ENCODE assay signal across 2 cellular contexts in the genomic region with DNA sequence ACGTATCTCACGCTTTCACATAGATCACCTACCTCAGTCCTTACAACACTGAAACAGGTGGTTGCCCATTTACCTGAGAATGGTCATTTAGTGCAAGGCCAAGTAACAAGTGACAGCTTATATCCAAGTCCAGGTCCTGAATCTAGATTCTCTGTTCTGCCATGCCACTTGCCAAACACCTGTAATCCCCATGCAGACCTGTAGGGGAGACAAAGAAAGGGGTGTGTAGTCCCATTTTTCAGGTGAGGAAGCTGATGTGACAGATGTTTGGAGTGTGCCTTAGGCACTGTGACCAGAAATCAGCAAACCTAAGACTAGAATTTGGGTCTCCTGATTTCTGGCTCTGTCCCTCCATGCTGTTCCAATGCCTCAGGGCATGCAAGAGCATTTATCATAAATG.
TF ChIP-seq lines count a peak whose summit lies in the region.

No MANE protein-coding gene starts in this region.

TF ChIP-seq in SK-N-SH, 30 proteins besides CTCF, POLR2A, EP300 and RAD21:
- TF ChIP-seq, protein P1, sequence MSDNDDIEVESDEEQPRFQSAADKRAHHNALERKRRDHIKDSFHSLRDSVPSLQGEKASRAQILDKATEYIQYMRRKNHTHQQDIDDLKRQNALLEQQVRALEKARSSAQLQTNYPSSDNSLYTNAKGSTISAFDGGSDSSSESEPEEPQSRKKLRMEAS (IDR thresholded peaks at IDR 0.05; ENCODE audit: low read depth), result no peak

TF ChIP-seq in SK-N-SH treated with all-trans-retinoic acid at 6 μM for 48 hours, 23 proteins besides CTCF, POLR2A, EP300 and RAD21:
- no peak for TF ChIP-seq BACH2 (CRISPR knock-in tag; IDR thresholded peaks at IDR 0.05; ENCODE audit: borderline replicate concordance)
- TF ChIP-seq ESRRG (CRISPR knock-in tag; IDR thresholded peaks at IDR 0.05), result no peak
- TF ChIP-seq TOX (CRISPR knock-in tag; IDR thresholded peaks at IDR 0.05; ENCODE audit: borderline replicate concordance), result no peak
- TF ChIP-seq, protein P2, sequence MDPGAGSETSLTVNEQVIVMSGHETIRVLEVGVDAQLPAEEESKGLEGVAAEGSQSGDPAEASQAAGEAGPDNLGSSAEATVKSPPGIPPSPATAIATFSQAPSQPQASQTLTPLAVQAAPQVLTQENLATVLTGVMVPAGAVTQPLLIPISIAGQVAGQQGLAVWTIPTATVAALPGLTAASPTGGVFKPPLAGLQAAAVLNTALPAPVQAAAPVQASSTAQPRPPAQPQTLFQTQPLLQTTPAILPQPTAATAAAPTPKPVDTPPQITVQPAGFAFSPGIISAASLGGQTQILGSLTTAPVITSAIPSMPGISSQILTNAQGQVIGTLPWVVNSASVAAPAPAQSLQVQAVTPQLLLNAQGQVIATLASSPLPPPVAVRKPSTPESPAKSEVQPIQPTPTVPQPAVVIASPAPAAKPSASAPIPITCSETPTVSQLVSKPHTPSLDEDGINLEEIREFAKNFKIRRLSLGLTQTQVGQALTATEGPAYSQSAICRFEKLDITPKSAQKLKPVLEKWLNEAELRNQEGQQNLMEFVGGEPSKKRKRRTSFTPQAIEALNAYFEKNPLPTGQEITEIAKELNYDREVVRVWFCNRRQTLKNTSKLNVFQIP (CRISPR knock-in tag; IDR thresholded peaks at IDR 0.05; ENCODE audit: borderline replicate concordance, low read depth), result no peak
